Comparison of ENCODE assay signal across 14 cellular contexts in the genomic region with DNA sequence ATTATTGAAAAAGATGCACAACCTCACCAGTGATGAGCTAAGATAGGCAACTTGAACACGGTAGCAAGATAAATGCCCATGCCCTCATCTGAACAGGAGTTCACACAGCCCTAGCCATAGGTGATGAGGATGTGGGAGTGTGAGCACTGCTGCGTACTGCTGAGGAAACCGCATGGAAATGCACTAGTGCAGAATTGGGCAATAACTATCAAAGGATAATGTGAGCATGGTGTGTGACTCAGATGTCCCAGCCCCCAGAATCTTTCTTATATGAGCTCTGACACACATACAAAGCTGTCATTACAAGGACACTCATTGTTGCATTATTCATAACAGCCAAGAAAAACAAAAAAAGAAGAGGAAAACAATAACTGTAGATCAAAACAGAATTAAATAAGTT.
"Had no signal": no experiment of that assay in that cellular context is flagged by ENCODE, and none has a peak within 500 bp of the region (broad histone marks: within the 10 kb centered on the region; RNA-seq: fewer than 3 reads in every experiment).

No MANE protein-coding gene starts in this region.

- H3K36me3 ChIP-seq: neutrophil, WERI-Rb-1 had no signal

- H3K4me1 ChIP-seq: testis had no signal

- ATAC-seq: left cardiac atrium; mucosa of descending colon; naive thymus-derived CD8-positive, alpha-beta T cell; stimulated activated naive CD8-positive, alpha-beta T cell treated with anti-CD3 and anti-CD28 coated beads, Interleukin-15, amount 100 ng/mL, for 72 hours had no signal

- H3K36me3 Mint-ChIP-seq: activated naive CD4-positive, alpha-beta T cell treated with anti-CD3 and anti-CD28 coated beads, Interleukin-2, amount 50 U/mL, for 24 hours; naive thymus-derived CD8-positive, alpha-beta T cell had no signal

- H3K27ac Mint-ChIP-seq: activated naive CD4-positive, alpha-beta T cell treated with anti-CD3 and anti-CD28 coated beads, Interleukin-2, amount 50 U/mL, for 24 hours; naive thymus-derived CD8-positive, alpha-beta T cell; stimulated activated naive CD8-positive, alpha-beta T cell treated with anti-CD3 and anti-CD28 coated beads, Interleukin-15, amount 100 ng/mL, for 72 hours had no signal

- H3K9me3 Mint-ChIP-seq: activated naive CD4-positive, alpha-beta T cell treated with anti-CD3 and anti-CD28 coated beads, Interleukin-2, amount 50 U/mL, for 24 hours had no signal

- H3K27me3 Mint-ChIP-seq: activated naive CD4-positive, alpha-beta T cell treated with anti-CD3 and anti-CD28 coated beads, Interleukin-2, amount 50 U/mL, for 24 hours; stimulated activated naive CD8-positive, alpha-beta T cell treated with anti-CD3 and anti-CD28 coated beads, Interleukin-15, amount 100 ng/mL, for 72 hours had no signal

- H3K27me3 ChIP-seq: neutrophil, testis had no signal

- H3K27ac ChIP-seq: neutrophil, testis, WERI-Rb-1 had no signal

- H3K4me1 Mint-ChIP-seq: activated naive CD4-positive, alpha-beta T cell treated with anti-CD3 and anti-CD28 coated beads, Interleukin-2, amount 50 U/mL, for 24 hours; naive thymus-derived CD8-positive, alpha-beta T cell; stimulated activated naive CD8-positive, alpha-beta T cell treated with anti-CD3 and anti-CD28 coated beads, Interleukin-15, amount 100 ng/mL, for 72 hours had no signal

- H3K4me3 Mint-ChIP-seq: activated naive CD4-positive, alpha-beta T cell treated with anti-CD3 and anti-CD28 coated beads, Interleukin-2, amount 50 U/mL, for 24 hours; naive thymus-derived CD8-positive, alpha-beta T cell; stimulated activated naive CD8-positive, alpha-beta T cell treated with anti-CD3 and anti-CD28 coated beads, Interleukin-15, amount 100 ng/mL, for 72 hours had no signal

- DNase-seq: activated CD4-positive, alpha-beta T cell treated with anti-CD3 and anti-CD28 coated beads for 48 hours; amniotic stem cell; left cardiac atrium; mucosa of descending colon; naive thymus-derived CD8-positive, alpha-beta T cell; stimulated activated CD4-positive, alpha-beta T cell treated with anti-CD3 and anti-CD28 coated beads, Interleukin-15, amount 100 ng/mL, for 24 hours; stimulated activated CD4-positive, alpha-beta T cell treated with anti-CD3 and anti-CD28 coated beads, Interleukin-4, amount 100 ng/mL, for 24 hours; stimulated activated naive CD8-positive, alpha-beta T cell treated with anti-CD3 and anti-CD28 coated beads, Interleukin-15, amount 100 ng/mL, for 72 hours; SW 1271; T1000; testis; WERI-Rb-1 had no signal

- H3K4me3 ChIP-seq: mucosa of descending colon, testis had no signal

- H3K9me3 ChIP-seq: neutrophil, testis had no signal
